Comparison of ENCODE assay signal across 12 cellular contexts in genomic region chr9:115615821-115616665, GRCh38.
DNase-seq lines count a peak whose midpoint lies in the region; ATAC-seq lines count a peak whose summit lies in the region.
"Had no signal": no experiment of that assay in that cellular context is flagged by ENCODE, and none has a peak within 500 bp of the region (broad histone marks: within the 10 kb centered on the region; RNA-seq: fewer than 3 reads in every experiment).

No MANE protein-coding gene starts in this region.

- no peak for ATAC-seq in Right ventricle myocardium superior (ENCODE audit: poor library complexity)
- ATAC-seq: psoas muscle had no signal

- intact Hi-C loops in Right ventricle myocardium superior (cut with DNase I): no loop called here

- DNase-seq in AG08395 (ENCODE audit: low spot score) (peak; percentile 88), HT1080 (ENCODE audit: low read depth) (peak; percentile 97), amniotic epithelial cell (ENCODE audit: low read depth) (peak; percentile 89), iris pigment epithelial cell (ENCODE audit: low read depth) (peak; percentile 93), midbrain (lab: John Stamatoyannopoulos, UW) (no peak), Right ventricle myocardium superior (no peak)
- no peak for DNase-seq in activated CD4-positive, alpha-beta T cell treated with anti-CD3 and anti-CD28 coated beads for 4 hours
- no peak for DNase-seq in activated CD4-positive, alpha-beta T cell treated with anti-CD3 and anti-CD28 coated beads for 48 hours
- DNase-seq: CD4-positive, alpha-beta memory T cell; NCI-H1092; NCI-H748 treated with DMSO at 0.1 percent for 48 hours; psoas muscle had no signal

Comparison
In these comparisons a context has a peak if more than half of its experiments do, and no peak if none do; other contexts are left out.
1. DNase-seq: peak in AG08395 (single experiment), HT1080 (single experiment), amniotic epithelial cell (single experiment) and iris pigment epithelial cell (single experiment); none in midbrain (single experiment), Right ventricle myocardium superior (single experiment), activated CD4-positive, alpha-beta T cell treated with anti-CD3 and anti-CD28 coated beads for 4 hours (0 of 2) and activated CD4-positive, alpha-beta T cell treated with anti-CD3 and anti-CD28 coated beads for 48 hours (single experiment).